In the genomic region with DNA sequence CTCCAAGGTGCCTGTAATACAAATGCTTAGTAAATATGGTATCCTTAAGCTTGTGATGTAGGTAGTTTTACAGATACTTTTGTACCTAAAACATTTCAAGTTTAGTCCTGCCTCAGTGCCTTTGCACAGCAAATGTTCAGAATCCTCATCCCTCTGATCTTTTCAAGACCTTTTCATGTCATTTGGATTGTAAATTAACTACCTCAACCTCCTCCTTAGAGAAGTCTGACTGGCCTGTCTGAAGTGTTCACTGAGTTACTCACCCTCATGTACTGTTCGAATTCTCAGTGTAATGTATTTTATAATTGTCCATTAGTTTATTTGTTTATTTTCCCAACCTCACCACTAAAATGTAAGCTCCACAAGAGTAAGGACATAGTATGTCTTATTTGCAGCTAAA, we compare ENCODE assay signal across 1 cellular context.
TF ChIP-seq lines count a peak whose summit lies in the region.

No MANE protein-coding gene starts in this region.

TF ChIP-seq in GM23338, 12 proteins besides CTCF, POLR2A, EP300 and RAD21 (continued from another document):
- TF ChIP-seq, protein P1, sequence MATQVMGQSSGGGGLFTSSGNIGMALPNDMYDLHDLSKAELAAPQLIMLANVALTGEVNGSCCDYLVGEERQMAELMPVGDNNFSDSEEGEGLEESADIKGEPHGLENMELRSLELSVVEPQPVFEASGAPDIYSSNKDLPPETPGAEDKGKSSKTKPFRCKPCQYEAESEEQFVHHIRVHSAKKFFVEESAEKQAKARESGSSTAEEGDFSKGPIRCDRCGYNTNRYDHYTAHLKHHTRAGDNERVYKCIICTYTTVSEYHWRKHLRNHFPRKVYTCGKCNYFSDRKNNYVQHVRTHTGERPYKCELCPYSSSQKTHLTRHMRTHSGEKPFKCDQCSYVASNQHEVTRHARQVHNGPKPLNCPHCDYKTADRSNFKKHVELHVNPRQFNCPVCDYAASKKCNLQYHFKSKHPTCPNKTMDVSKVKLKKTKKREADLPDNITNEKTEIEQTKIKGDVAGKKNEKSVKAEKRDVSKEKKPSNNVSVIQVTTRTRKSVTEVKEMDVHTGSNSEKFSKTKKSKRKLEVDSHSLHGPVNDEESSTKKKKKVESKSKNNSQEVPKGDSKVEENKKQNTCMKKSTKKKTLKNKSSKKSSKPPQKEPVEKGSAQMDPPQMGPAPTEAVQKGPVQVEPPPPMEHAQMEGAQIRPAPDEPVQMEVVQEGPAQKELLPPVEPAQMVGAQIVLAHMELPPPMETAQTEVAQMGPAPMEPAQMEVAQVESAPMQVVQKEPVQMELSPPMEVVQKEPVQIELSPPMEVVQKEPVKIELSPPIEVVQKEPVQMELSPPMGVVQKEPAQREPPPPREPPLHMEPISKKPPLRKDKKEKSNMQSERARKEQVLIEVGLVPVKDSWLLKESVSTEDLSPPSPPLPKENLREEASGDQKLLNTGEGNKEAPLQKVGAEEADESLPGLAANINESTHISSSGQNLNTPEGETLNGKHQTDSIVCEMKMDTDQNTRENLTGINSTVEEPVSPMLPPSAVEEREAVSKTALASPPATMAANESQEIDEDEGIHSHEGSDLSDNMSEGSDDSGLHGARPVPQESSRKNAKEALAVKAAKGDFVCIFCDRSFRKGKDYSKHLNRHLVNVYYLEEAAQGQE (IDR thresholded peaks at IDR 0.05; ENCODE audit: unreplicated experiment) = no peak
- TF ChIP-seq, protein P2, sequence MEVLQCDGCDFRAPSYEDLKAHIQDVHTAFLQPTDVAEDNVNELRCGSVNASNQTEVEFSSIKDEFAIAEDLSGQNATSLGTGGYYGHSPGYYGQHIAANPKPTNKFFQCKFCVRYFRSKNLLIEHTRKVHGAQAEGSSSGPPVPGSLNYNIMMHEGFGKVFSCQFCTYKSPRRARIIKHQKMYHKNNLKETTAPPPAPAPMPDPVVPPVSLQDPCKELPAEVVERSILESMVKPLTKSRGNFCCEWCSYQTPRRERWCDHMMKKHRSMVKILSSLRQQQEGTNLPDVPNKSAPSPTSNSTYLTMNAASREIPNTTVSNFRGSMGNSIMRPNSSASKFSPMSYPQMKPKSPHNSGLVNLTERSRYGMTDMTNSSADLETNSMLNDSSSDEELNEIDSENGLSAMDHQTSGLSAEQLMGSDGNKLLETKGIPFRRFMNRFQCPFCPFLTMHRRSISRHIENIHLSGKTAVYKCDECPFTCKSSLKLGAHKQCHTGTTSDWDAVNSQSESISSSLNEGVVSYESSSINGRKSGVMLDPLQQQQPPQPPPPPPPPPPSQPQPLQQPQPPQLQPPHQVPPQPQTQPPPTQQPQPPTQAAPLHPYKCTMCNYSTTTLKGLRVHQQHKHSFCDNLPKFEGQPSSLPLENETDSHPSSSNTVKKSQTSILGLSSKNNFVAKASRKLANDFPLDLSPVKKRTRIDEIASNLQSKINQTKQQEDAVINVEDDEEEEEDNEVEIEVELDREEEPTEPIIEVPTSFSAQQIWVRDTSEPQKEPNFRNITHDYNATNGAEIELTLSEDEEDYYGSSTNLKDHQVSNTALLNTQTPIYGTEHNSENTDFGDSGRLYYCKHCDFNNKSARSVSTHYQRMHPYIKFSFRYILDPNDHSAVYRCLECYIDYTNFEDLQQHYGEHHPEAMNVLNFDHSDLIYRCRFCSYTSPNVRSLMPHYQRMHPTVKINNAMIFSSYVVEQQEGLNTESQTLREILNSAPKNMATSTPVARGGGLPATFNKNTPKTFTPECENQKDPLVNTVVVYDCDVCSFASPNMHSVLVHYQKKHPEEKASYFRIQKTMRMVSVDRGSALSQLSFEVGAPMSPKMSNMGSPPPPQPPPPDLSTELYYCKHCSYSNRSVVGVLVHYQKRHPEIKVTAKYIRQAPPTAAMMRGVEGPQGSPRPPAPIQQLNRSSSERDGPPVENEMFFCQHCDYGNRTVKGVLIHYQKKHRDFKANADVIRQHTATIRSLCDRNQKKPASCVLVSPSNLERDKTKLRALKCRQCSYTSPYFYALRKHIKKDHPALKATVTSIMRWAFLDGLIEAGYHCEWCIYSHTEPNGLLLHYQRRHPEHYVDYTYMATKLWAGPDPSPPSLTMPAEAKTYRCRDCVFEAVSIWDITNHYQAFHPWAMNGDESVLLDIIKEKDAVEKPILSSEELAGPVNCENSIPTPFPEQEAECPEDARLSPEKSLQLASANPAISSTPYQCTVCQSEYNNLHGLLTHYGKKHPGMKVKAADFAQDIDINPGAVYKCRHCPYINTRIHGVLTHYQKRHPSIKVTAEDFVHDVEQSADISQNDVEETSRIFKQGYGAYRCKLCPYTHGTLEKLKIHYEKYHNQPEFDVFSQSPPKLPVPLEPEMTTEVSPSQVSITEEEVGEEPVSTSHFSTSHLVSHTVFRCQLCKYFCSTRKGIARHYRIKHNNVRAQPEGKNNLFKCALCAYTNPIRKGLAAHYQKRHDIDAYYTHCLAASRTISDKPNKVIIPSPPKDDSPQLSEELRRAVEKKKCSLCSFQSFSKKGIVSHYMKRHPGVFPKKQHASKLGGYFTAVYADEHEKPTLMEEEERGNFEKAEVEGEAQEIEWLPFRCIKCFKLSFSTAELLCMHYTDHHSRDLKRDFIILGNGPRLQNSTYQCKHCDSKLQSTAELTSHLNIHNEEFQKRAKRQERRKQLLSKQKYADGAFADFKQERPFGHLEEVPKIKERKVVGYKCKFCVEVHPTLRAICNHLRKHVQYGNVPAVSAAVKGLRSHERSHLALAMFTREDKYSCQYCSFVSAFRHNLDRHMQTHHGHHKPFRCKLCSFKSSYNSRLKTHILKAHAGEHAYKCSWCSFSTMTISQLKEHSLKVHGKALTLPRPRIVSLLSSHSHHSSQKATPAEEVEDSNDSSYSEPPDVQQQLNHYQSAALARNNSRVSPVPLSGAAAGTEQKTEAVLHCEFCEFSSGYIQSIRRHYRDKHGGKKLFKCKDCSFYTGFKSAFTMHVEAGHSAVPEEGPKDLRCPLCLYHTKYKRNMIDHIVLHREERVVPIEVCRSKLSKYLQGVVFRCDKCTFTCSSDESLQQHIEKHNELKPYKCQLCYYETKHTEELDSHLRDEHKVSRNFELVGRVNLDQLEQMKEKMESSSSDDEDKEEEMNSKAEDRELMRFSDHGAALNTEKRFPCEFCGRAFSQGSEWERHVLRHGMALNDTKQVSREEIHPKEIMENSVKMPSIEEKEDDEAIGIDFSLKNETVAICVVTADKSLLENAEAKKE (CRISPR knock-in tag; IDR thresholded peaks at IDR 0.05) = no peak
- TF ChIP-seq STAT1 (IDR thresholded peaks at IDR 0.05; ENCODE audit: unreplicated experiment) = no peak
- TF ChIP-seq ZNF331 (CRISPR knock-in tag; IDR thresholded peaks at IDR 0.05; ENCODE audit: low read depth) = no peak
- no peak for TF ChIP-seq NANOG (IDR thresholded peaks at IDR 0.05; ENCODE audit: borderline replicate concordance)
- TF ChIP-seq POLR2AphosphoS5 (IDR thresholded peaks at IDR 0.05; ENCODE audit: low read depth) = no peak
- no peak for TF ChIP-seq JUNB (IDR thresholded peaks at IDR 0.05; ENCODE audit: unreplicated experiment)
- TF ChIP-seq ZNF114 (CRISPR knock-in tag; IDR thresholded peaks at IDR 0.05) = no peak
- no peak for TF ChIP-seq EZH2 (IDR thresholded peaks at IDR 0.05; ENCODE audit: low read depth, unreplicated experiment)
